ENCODE assay signal across 8 cellular contexts in the genomic region with DNA sequence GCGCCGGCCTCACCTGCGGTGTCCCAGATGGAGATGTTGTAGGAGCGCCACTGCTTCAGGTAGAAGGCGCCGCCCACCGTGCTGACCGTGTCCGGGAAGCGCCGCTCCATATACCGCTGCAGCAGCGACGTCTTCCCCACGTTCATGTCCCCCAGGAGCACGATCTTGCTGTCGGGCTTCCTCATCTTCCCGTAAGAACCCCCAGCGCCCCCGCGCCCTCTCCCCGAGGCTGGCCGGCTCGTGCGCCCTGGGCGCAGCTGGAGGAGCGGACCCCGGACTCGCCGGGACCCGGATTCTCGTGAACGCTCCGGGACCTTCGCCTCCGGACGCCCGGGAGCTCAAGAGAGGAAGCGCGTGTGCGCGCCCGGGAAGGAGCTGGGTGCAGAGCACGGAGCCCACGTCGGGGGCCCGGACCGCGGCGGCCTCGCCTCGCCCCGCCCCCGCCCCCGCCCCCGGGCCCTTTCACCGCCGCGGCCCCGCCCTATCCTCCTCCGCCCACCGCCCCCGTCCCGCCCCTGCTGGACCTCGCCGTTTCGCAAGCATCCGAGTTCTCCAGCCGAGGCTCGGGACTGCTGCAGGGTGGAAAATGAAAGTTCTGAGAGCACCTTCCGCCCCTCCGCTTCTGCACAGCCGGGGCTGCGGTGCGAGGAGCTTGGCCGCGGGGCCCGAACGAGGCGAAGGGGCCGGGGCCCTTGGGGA. TPM values are rescaled to one million over a fixed set of nuclear protein-coding genes. Genes with fewer than 3 reads are reported as not detected.
DNase-seq lines count a peak whose midpoint lies in the region; ATAC-seq and TF ChIP-seq lines count a peak whose summit lies in the region.

A gene with protein sequence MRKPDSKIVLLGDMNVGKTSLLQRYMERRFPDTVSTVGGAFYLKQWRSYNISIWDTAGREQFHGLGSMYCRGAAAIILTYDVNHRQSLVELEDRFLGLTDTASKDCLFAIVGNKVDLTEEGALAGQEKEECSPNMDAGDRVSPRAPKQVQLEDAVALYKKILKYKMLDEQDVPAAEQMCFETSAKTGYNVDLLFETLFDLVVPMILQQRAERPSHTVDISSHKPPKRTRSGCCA (minus strand): TSS at position 388 of the 699 bp plus-strand sequence. CDS start 203 bp downstream, at position 185.

- peak within 1 kb of the TSS; percentile 92 for H3K27ac Mint-ChIP-seq in chondrocyte (ENCODE audit: unreplicated experiment)

- peaks cover 42% of the 10 kb centered on the region for H3K4me1 Mint-ChIP-seq in chondrocyte (ENCODE audit: low read depth)

- no peak for TF ChIP-seq CTCF in chondrocyte (IDR thresholded peaks at IDR 0.05)

- ATAC-seq in HG02759 (IDR thresholded peaks at IDR 0.05; ENCODE audit: unreplicated experiment), result peak; percentile 79
- peak; percentile 75 for ATAC-seq in left colon

- no peaks in the 10 kb centered on the region for H3K9me3 Mint-ChIP-seq in chondrocyte (ENCODE audit: low read depth)

- intact Hi-C loops in left colon (cut with DNase I, micrococcal nuclease), result no loop called here

- H3K36me3 Mint-ChIP-seq in chondrocyte (ENCODE audit: low read depth), result peaks cover 7% of the 10 kb centered on the region

- peak; percentile 75 to 88 (median 87) for DNase-seq in NCI-H1417 (lab: John Stamatoyannopoulos, UW)
- no peak for DNase-seq in NCI-H1417 treated with DMSO at 0.1 percent for 48 hours (lab: John Stamatoyannopoulos, UW)
- DNase-seq in NCI-H2029 (lab: John Stamatoyannopoulos, UW), result peak; percentile 82
- peak; percentile 43 for DNase-seq in activated CD4-positive, alpha-beta T cell treated with anti-CD3 and anti-CD28 coated beads for 1 hour
- DNase-seq in chondrocyte (ENCODE audit: low spot score), result no peak
- peak; percentile 91 for DNase-seq in left colon
- peak; percentile 33 for DNase-seq in stimulated activated CD4-positive, alpha-beta T cell treated with anti-CD3 and anti-CD28 coated beads, Interleukin-1b, Interleukin-23, amount 100 ng/mL, for 48 hours

- no peaks in the 10 kb centered on the region for H3K27me3 Mint-ChIP-seq in chondrocyte (ENCODE audit: low read depth)

- H3K4me3 Mint-ChIP-seq in chondrocyte (ENCODE audit: unreplicated experiment), result peak within 1 kb of the TSS; percentile 83

RNA-seq across cellular contexts. Expression of the gene that starts here (rescaled TPM):
- total RNA-seq in chondrocyte, result 3.6 to 7.8 TPM (median 6.3 TPM) in 3 replicates
- total RNA-seq in left colon, result 10 to 100 TPM; 37.1 to 53.5 TPM

Comparison
In these comparisons a context has a peak if more than half of its experiments do, and no peak if none do; other contexts are left out.
1. DNase-seq: peak in NCI-H1417 (3 of 3), NCI-H2029 (single experiment), activated CD4-positive, alpha-beta T cell treated with anti-CD3 and anti-CD28 coated beads for 1 hour (single experiment), left colon (2 of 2) and stimulated activated CD4-positive, alpha-beta T cell treated with anti-CD3 and anti-CD28 coated beads, Interleukin-1b, Interleukin-23, amount 100 ng/mL, for 48 hours (single experiment); none in NCI-H1417 treated with DMSO at 0.1 percent for 48 hours (single experiment) and chondrocyte (single experiment).